Comparison of ENCODE assay signal across 22 cellular contexts in genomic region chr6:54957698-54958097, GRCh38.
"Had no signal": no experiment of that assay in that cellular context is flagged by ENCODE, and none has a peak within 500 bp of the region (broad histone marks: within the 10 kb centered on the region; RNA-seq: fewer than 3 reads in every experiment).

No MANE protein-coding gene starts in this region.

- H3K4me3 ChIP-seq: K562, MG63, SJSA1, SK-N-MC had no signal

- H3K27ac ChIP-seq: HL-60, RWPE1, SJSA1, SK-N-MC had no signal

- H3K9me3 ChIP-seq: MG63, SJSA1 had no signal

- ATAC-seq: K562, Panc1, PC-3 had no signal

- FAIRE-seq: HTR-8/SVneo, K562 had no signal

- H3K4me1 ChIP-seq: SJSA1 had no signal

- DNase-seq: MG63, NCI-H1092 treated with DMSO at 0.1 percent for 48 hours, NCI-H1436, NCI-H187, NCI-H2029, NCI-H2081 treated with DMSO at 0.1 percent for 48 hours, NCI-H2171, NCI-H226, NCI-H446, NCI-H510A, NCI-H524 treated with DMSO at 0.1 percent for 48 hours, NCI-H69, NCI-H774, PC-3, SIG-M5 had no signal

- H3K36me3 ChIP-seq: MG63, SJSA1 had no signal

- H3K27me3 ChIP-seq: MG63, SJSA1 had no signal
